Comparison of ENCODE assay signal across 24 cellular contexts in genomic region chr18:76391038-76391437, GRCh38.
A peak's percentile ranks its signal among the peaks of the same experiment; 100 is the strongest.
DNase-seq lines count a peak whose midpoint lies in the region; ATAC-seq and TF ChIP-seq lines count a peak whose summit lies in the region.
"Had no signal": no experiment of that assay in that cellular context is flagged by ENCODE, and none has a peak within 500 bp of the region (broad histone marks: within the 10 kb centered on the region; RNA-seq: fewer than 3 reads in every experiment).

No MANE protein-coding gene starts in this region.

- H3K9me3 ChIP-seq in BLaER1 treated with 17β-estradiol and CSF1 and Interleukin-3, amounts not matched to agents 10 nM and 100 nM (replicated peaks in 1 of 11) = peaks cover 7 to 31% (median 14%) of the 10 kb centered on the region in 11 experiments; a peak in 19 of 22 replicates
- H3K9me3 ChIP-seq in DND-41 (ENCODE audit: insufficient read depth, low read length, severe bottlenecking) (no peaks in the 10 kb centered on the region), psoas muscle (no peaks in the 10 kb centered on the region), spleen (peaks cover 0 to 8% (median 0%) of the 10 kb centered on the region in 8 donors)
- H3K9me3 ChIP-seq: body of pancreas, gastrocnemius medialis, SJSA1, tibial nerve had no signal

- H3K4me3 Mint-ChIP-seq in immature natural killer cell = peak overlapping the region in 3 of 5 donors; percentile 24 to 51 (median 27)
- H3K4me3 Mint-ChIP-seq: activated CD4-positive, alpha-beta memory T cell treated with anti-CD3 and anti-CD28 coated beads, Interleukin-2, amount 10 ng/mL, durations not matched to agents 7 days and 5 days; IgD-negative memory B cell; memory B cell had no signal

- H3K4me2 ChIP-seq in BLaER1 treated with 17β-estradiol and CSF1 and Interleukin-3, amounts not matched to agents 10 nM and 100 nM = peak overlapping the region in 6 of 11 experiments; percentile 34 to 87 (median 68); a peak in 8 of 22 replicates
- no peak overlapping the region for H3K4me2 ChIP-seq in DND-41 (ENCODE audit: insufficient read depth, low read length)

- H3K4me3 ChIP-seq in BLaER1 treated with 17β-estradiol and CSF1 and Interleukin-3, amounts not matched to agents 10 nM and 100 nM = no peak overlapping the region
- no peak overlapping the region for H3K4me3 ChIP-seq in DND-41 (ENCODE audit: low read depth in 1 of 2, low read length in 2 of 2)
- H3K4me3 ChIP-seq in psoas muscle = no peak overlapping the region
- H3K4me3 ChIP-seq in spleen = no peak overlapping the region
- H3K4me3 ChIP-seq: body of pancreas, dorsolateral prefrontal cortex, gastrocnemius medialis, SJSA1, skin epidermis, tibial nerve had no signal

- intact Hi-C loops in psoas muscle (cut with DNase I) = no loop called here
- intact Hi-C loops in spleen (cut with DNase I; ENCODE audit: low total_unique reads) = no loop called here

- no peak overlapping the region for H3K9ac ChIP-seq in BLaER1 treated with 17β-estradiol and CSF1 and Interleukin-3, amounts not matched to agents 10 nM and 100 nM
- H3K9ac ChIP-seq in DND-41 (ENCODE audit: low read depth, low read length) = no peak overlapping the region

- WGBS in psoas muscle, 3 donors = 82 to 90% (median 88%) methylated on average over 9 of the region's 9 CpGs
- WGBS in spleen, 5 donors = 86 to 94% (median 90%) methylated on average over 9 of the region's 9 CpGs

- no peaks in the 10 kb centered on the region for H3K27me3 Mint-ChIP-seq in immature natural killer cell (ENCODE audit: low read depth in 3 of 3)
- H3K27me3 Mint-ChIP-seq: memory B cell had no signal

- H3K36me3 Mint-ChIP-seq in immature natural killer cell = peaks cover 0 to 4% (median 0%) of the 10 kb centered on the region in 3 donors
- H3K36me3 Mint-ChIP-seq: IgD-negative memory B cell, memory B cell had no signal

- peaks cover 67 to 79% (median 77%) of the 10 kb centered on the region in 11 experiments for H4K20me1 ChIP-seq in BLaER1 treated with 17β-estradiol and CSF1 and Interleukin-3, amounts not matched to agents 10 nM and 100 nM
- H4K20me1 ChIP-seq in DND-41 (ENCODE audit: insufficient read depth, low read length) = no peaks in the 10 kb centered on the region

- H3K27ac Mint-ChIP-seq in immature natural killer cell = peak overlapping the region in 4 of 6 donors; percentile 0 to 74 (median 18)
- H3K27ac Mint-ChIP-seq: activated CD4-positive, alpha-beta memory T cell treated with anti-CD3 and anti-CD28 coated beads, Interleukin-2, amount 10 ng/mL, durations not matched to agents 7 days and 5 days; IgD-negative memory B cell; memory B cell had no signal

- no peak for ATAC-seq in DND-41 (ENCODE audit: insufficient read depth, low read depth)
- peak in 1 of 4 donors; percentile 29 for ATAC-seq in psoas muscle
- ATAC-seq in GM18861 (IDR thresholded peaks at IDR 0.05; ENCODE audit: unreplicated experiment) = no peak
- ATAC-seq: activated CD4-positive, CD25-positive, alpha-beta regulatory T cell treated with anti-CD3 and anti-CD28 coated beads, Interleukin-2, amount 50 U/mL, for 24 hours; body of pancreas; gastrocnemius medialis had no signal

- no peaks in the 10 kb centered on the region; the same call in 1 of the 2 replicates for H3K79me2 ChIP-seq in DND-41 (ENCODE audit: insufficient read depth, low read length)

- no peaks in the 10 kb centered on the region for H3K27me3 ChIP-seq in BLaER1 treated with 17β-estradiol and CSF1 and Interleukin-3, amounts not matched to agents 10 nM and 100 nM
- H3K27me3 ChIP-seq in DND-41 (ENCODE audit: insufficient read depth, low read length, poor library complexity) = no peaks in the 10 kb centered on the region
- H3K27me3 ChIP-seq in psoas muscle (ENCODE audit: insufficient read depth in 3 of 3, low read length in 2 of 3) = no peaks in the 10 kb centered on the region
- H3K27me3 ChIP-seq in spleen (replicated peaks in 1 of 7) = no peaks in the 10 kb centered on the region
- H3K27me3 ChIP-seq: body of pancreas, dorsolateral prefrontal cortex, gastrocnemius medialis, SJSA1, tibial nerve had no signal

- peaks cover 63 to 64% of the 10 kb centered on the region in 2 donors for H3K4me1 Mint-ChIP-seq in immature natural killer cell

- no peak for TF ChIP-seq POLR2A in spleen (IDR thresholded peaks at IDR 0.05)

- H3K4me1 ChIP-seq in BLaER1 treated with 17β-estradiol and CSF1 and Interleukin-3, amounts not matched to agents 10 nM and 100 nM = peaks cover 39 to 71% (median 55%) of the 10 kb centered on the region in 10 experiments
- H3K4me1 ChIP-seq in DND-41 (ENCODE audit: insufficient read depth, low read length) (peaks cover 77% of the 10 kb centered on the region), psoas muscle (peaks cover 20% of the 10 kb centered on the region), spleen (peaks cover 0 to 75% (median 37%) of the 10 kb centered on the region in 6 donors)
- H3K4me1 ChIP-seq: SJSA1 had no signal

- H3K36me3 ChIP-seq in BLaER1 treated with 17β-estradiol and CSF1 and Interleukin-3, amounts not matched to agents 10 nM and 100 nM = peaks cover 11 to 56% (median 23%) of the 10 kb centered on the region in 11 experiments; a peak in 19 of 22 replicates
- H3K36me3 ChIP-seq in DND-41 (ENCODE audit: insufficient read depth, low read length) (no peaks in the 10 kb centered on the region), psoas muscle (ENCODE audit: insufficient read depth in 1 of 2, low read depth in 1 of 2) (no peaks in the 10 kb centered on the region), spleen (peaks cover 0 to 16% (median 0%) of the 10 kb centered on the region in 6 donors)
- H3K36me3 ChIP-seq: gastrocnemius medialis, SJSA1 had no signal

- 0 out of 22 replicates have a peak overlapping the region, but pooled peaks of 1 of the 11 experiments have one; percentile 34 for H3K27ac ChIP-seq in BLaER1 treated with 17β-estradiol and CSF1 and Interleukin-3, amounts not matched to agents 10 nM and 100 nM
- peak overlapping the region; percentile 96 for H3K27ac ChIP-seq in DND-41 (ENCODE audit: low read length)
- H3K27ac ChIP-seq in psoas muscle = peak overlapping the region; percentile 5
- H3K27ac ChIP-seq in spleen = no peak overlapping the region
- H3K27ac ChIP-seq: body of pancreas, C4-2B, dorsolateral prefrontal cortex, gastrocnemius medialis, SJSA1 had no signal

- no peaks in the 10 kb centered on the region for H3K9me3 Mint-ChIP-seq in immature natural killer cell
- H3K9me3 Mint-ChIP-seq: activated CD4-positive, alpha-beta memory T cell treated with anti-CD3 and anti-CD28 coated beads, Interleukin-2, amount 10 ng/mL, durations not matched to agents 7 days and 5 days; IgD-negative memory B cell; memory B cell had no signal

- DNase-seq in DND-41 (no peak), immature natural killer cell (no peak), psoas muscle (no peak), NCI-H748 treated with DMSO at 0.1 percent for 48 hours (lab: John Stamatoyannopoulos, UW) (no peak), spleen (no peak)
- DNase-seq: activated CD4-positive, alpha-beta memory T cell treated with anti-CD3 and anti-CD28 coated beads, Interleukin-2, amount 10 ng/mL, durations not matched to agents 7 days and 5 days; cerebellar nuclear complex; GOT3; NCI-H2081; NCI-H2227 treated with DMSO at 0.1 percent for 48 hours; occipital lobe; RPMI8226 had no signal

- no peak for TF ChIP-seq CTCF in DND-41 (IDR thresholded peaks at IDR 0.05; ENCODE audit: borderline replicate concordance, extremely low read depth, low read length, poor library complexity, severe bottlenecking)
- TF ChIP-seq CTCF in psoas muscle (IDR thresholded peaks at IDR 0.05) = no peak
- no peak for TF ChIP-seq CTCF in spleen (IDR thresholded peaks at IDR 0.05 in 8 of 11, conservative IDR thresholded peaks at IDR 0.05 in 3 of 11)

- H2AFZ ChIP-seq in DND-41 (ENCODE audit: low read depth, low read length) = no peak overlapping the region

Comparison
In these comparisons a context has a peak if more than half of its experiments do, and no peak if none do; other contexts are left out.
1. H3K27ac ChIP-seq: peak in DND-41 (single experiment) and psoas muscle (single experiment); none in spleen (0 of 8).